8 cellular contexts compared by ENCODE assay signal in the genomic region with DNA sequence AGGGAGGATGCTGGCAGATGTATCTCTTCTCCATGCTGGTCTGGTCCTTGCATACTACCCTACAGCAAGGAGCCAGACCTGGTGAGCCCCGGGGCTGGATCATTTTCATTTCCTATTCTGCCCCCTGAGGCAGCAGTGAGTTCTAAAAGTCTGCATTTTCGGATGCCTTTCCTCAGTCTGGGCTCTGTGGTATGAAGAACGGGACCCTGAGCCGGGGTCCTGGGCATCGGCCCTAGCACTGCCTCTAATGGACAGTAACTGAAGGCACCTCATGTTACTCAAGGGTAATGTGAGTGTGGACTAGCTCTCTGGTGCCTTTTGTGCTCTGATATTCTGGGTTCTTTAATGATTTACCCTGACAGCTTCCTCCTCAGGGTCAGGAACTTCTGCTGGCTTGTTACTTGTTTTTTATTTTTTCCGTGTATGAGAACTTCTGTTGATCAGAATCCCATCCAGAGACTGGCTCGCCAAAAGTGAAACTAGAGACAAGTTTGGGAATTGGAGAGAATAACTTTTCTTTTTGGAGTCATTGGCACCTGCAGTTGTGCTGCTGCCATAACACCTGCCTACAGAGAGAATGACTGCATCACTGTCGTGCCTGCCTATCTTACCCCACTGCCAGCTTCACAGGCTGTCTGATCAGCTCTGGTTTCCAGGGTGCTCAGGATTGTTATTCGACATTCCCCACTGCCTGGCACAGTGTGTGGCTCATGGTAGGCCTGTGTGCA.
A peak's percentile ranks its signal among the peaks of the same experiment; 100 is the strongest.
DNase-seq lines count a peak whose midpoint lies in the region; ATAC-seq and TF ChIP-seq lines count a peak whose summit lies in the region.

No MANE protein-coding gene starts in this region.

- H3K9me3 Mint-ChIP-seq in activated T-cell treated with anti-CD3 and anti-CD28 coated beads, Interleukin-2, amount 50 U/mL, for 4 hours: no peaks in the 10 kb centered on the region
- H3K9me3 Mint-ChIP-seq in activated CD4-positive, alpha-beta memory T cell treated with anti-CD3 and anti-CD28 coated beads for 36 hours: no peaks in the 10 kb centered on the region

- peaks cover 30% of the 10 kb centered on the region for H3K36me3 Mint-ChIP-seq in activated T-cell treated with anti-CD3 and anti-CD28 coated beads, Interleukin-2, amount 50 U/mL, for 4 hours (ENCODE audit: insufficient read depth)
- peaks cover 31% of the 10 kb centered on the region for H3K36me3 Mint-ChIP-seq in activated CD4-positive, alpha-beta memory T cell treated with anti-CD3 and anti-CD28 coated beads for 36 hours

- peaks cover 91% of the 10 kb centered on the region for H3K4me1 Mint-ChIP-seq in activated T-cell treated with anti-CD3 and anti-CD28 coated beads, Interleukin-2, amount 50 U/mL, for 4 hours (ENCODE audit: low read depth)
- H3K4me1 Mint-ChIP-seq in activated CD4-positive, alpha-beta memory T cell treated with anti-CD3 and anti-CD28 coated beads for 36 hours (ENCODE audit: low read depth): peaks cover 91% of the 10 kb centered on the region

- intact Hi-C loops in activated CD4-positive, alpha-beta memory T cell treated with anti-CD3 and anti-CD28 coated beads for 36 hours (cut with micrococcal nuclease): loop anchor here (1.0 to 2.0 kb wide), 2 partner anchors 14 to 43 kb away; no protein-coding TSS in a partner anchor

- CTCF ChIA-PET in activated CD4-positive, alpha-beta memory T cell treated with anti-CD3 and anti-CD28 coated beads for 36 hours (lab: Charles Lee): interaction anchor here (0.7 to 3.1 kb wide), 9 partner anchors 9 to 69 kb away, joined by 3 to 26 read pairs (median 5); partner anchors contain the start of gene SUSD6

- no peaks in the 10 kb centered on the region for H3K9me3 ChIP-seq in upper lobe of left lung

- POLR2A ChIA-PET in activated CD4-positive, alpha-beta memory T cell treated with anti-CD3 and anti-CD28 coated beads for 36 hours (lab: Charles Lee): interaction anchor here (0.6 to 3.7 kb wide), 12 partner anchors 11 to 1162 kb away, joined by 3 to 33 read pairs (median 8); partner anchors contain the start of gene SUSD6

- no peak for ATAC-seq in activated T-cell treated with anti-CD3 and anti-CD28 coated beads, Interleukin-2, amount 50 U/mL, for 4 hours
- ATAC-seq in left lobe of liver (peak; percentile 75), upper lobe of left lung (ENCODE audit: low FRiP score in 2 of 2) (peak in 1 of 2 donors; percentile 33)

- no peak for TF ChIP-seq CTCF in upper lobe of left lung (IDR thresholded peaks at IDR 0.05)

- no peak overlapping the region for H3K4me3 ChIP-seq in upper lobe of left lung

- TF ChIP-seq EP300 in upper lobe of left lung (IDR thresholded peaks at IDR 0.05): no peak

- peaks cover 62 to 69% (median 64%) of the 10 kb centered on the region in 4 donors for H3K4me1 ChIP-seq in upper lobe of left lung

- H3K27me3 Mint-ChIP-seq in activated T-cell treated with anti-CD3 and anti-CD28 coated beads, Interleukin-2, amount 50 U/mL, for 4 hours (ENCODE audit: low read depth): no peaks in the 10 kb centered on the region
- no peaks in the 10 kb centered on the region for H3K27me3 Mint-ChIP-seq in activated CD4-positive, alpha-beta memory T cell treated with anti-CD3 and anti-CD28 coated beads for 36 hours

- H3K36me3 ChIP-seq in upper lobe of left lung: no peaks in the 10 kb centered on the region

- 23 to 41% methylated on average over 8 to 9 of the region's 9 CpGs for WGBS in upper lobe of left lung, 2 donors

- no peaks in the 10 kb centered on the region for H3K27me3 ChIP-seq in upper lobe of left lung

- H3K4me3 Mint-ChIP-seq in activated T-cell treated with anti-CD3 and anti-CD28 coated beads, Interleukin-2, amount 50 U/mL, for 4 hours: peak overlapping the region; percentile 72
- H3K4me3 Mint-ChIP-seq in activated CD4-positive, alpha-beta memory T cell treated with anti-CD3 and anti-CD28 coated beads for 36 hours: peak overlapping the region; percentile 61

- peak overlapping the region; percentile 97 for H3K27ac Mint-ChIP-seq in activated CD4-positive, alpha-beta memory T cell treated with anti-CD3 and anti-CD28 coated beads for 36 hours

- H3K27ac ChIP-seq in upper lobe of left lung: peak overlapping the region; percentile 51 to 80 (median 67)

- DNase-seq in activated T-cell treated with anti-CD3 and anti-CD28 coated beads, Interleukin-2, amount 50 U/mL, for 4 hours: no peak
- DNase-seq in activated T-cell treated with anti-CD3 and anti-CD28 coated beads for 4 hours (no peak), left lobe of liver (ENCODE audit: low spot score) (no peak), upper lobe of left lung (no peak), NCI-H146 treated with DMSO at 0.1 percent for 48 hours (lab: John Stamatoyannopoulos, UW; ENCODE audit: unreplicated experiment) (no peak), NCI-H345 treated with DMSO at 0.1 percent for 48 hours (lab: John Stamatoyannopoulos, UW; ENCODE audit: unreplicated experiment) (no peak), COR-L47 (lab: John Stamatoyannopoulos, UW) (no peak)
- DNase-seq in activated CD4-positive, alpha-beta memory T cell treated with anti-CD3 and anti-CD28 coated beads for 36 hours: no peak

- no peak for TF ChIP-seq POLR2A in upper lobe of left lung (IDR thresholded peaks at IDR 0.05)
